ENCODE assay signal across 36 cellular contexts in genomic region chr5:173682313-173682712, GRCh38.
"Had no signal": no experiment of that assay in that cellular context is flagged by ENCODE, and none has a peak within 500 bp of the region (broad histone marks: within the 10 kb centered on the region; RNA-seq: fewer than 3 reads in every experiment).

No MANE protein-coding gene starts in this region.

- FAIRE-seq: bronchial epithelial cell, frontal cortex had no signal

- H3K27ac ChIP-seq: adrenal gland, coronary artery, dorsolateral prefrontal cortex, WERI-Rb-1 had no signal

- H3K4me1 Mint-ChIP-seq: activated CD4-positive, alpha-beta T cell treated with anti-CD3 and anti-CD28 coated beads, Interleukin-2, amount 10 ng/mL, durations not matched to agents 24 days and 14 days; activated CD8-positive, alpha-beta memory T cell treated with anti-CD3 and anti-CD28 coated beads, Interleukin-2, amount 10 ng/mL, durations not matched to agents 7 days and 5 days; activated naive CD4-positive, alpha-beta T cell treated with anti-CD3 and anti-CD28 coated beads, Interleukin-2, amount 50 U/mL, for 24 hours; activated naive CD8-positive, alpha-beta T cell treated with anti-CD3 and anti-CD28 coated beads for 36 hours; central memory CD8-positive, alpha-beta T cell; endodermal cell; T-helper 17 cell had no signal

- H3K27me3 Mint-ChIP-seq: activated CD4-positive, alpha-beta T cell treated with anti-CD3 and anti-CD28 coated beads for 36 hours; activated CD4-positive, alpha-beta T cell treated with anti-CD3 and anti-CD28 coated beads, Interleukin-2, amount 10 ng/mL, durations not matched to agents 24 days and 14 days; activated CD8-positive, alpha-beta memory T cell treated with anti-CD3 and anti-CD28 coated beads, Interleukin-2, amount 10 ng/mL, durations not matched to agents 7 days and 5 days; activated naive CD4-positive, alpha-beta T cell treated with anti-CD3 and anti-CD28 coated beads, Interleukin-2, amount 50 U/mL, for 24 hours; activated naive CD8-positive, alpha-beta T cell treated with anti-CD3 and anti-CD28 coated beads for 36 hours; brain; T-helper 17 cell had no signal

- H3K4me3 ChIP-seq: adrenal gland, coronary artery, dorsolateral prefrontal cortex had no signal

- H3K36me3 ChIP-seq: adrenal gland, WERI-Rb-1 had no signal

- H3K4me3 Mint-ChIP-seq: activated CD4-positive, alpha-beta memory T cell treated with anti-CD3 and anti-CD28 coated beads for 36 hours; activated CD4-positive, alpha-beta T cell treated with anti-CD3 and anti-CD28 coated beads for 36 hours; activated CD4-positive, alpha-beta T cell treated with anti-CD3 and anti-CD28 coated beads, Interleukin-2, amount 10 ng/mL, durations not matched to agents 24 days and 14 days; activated CD8-positive, alpha-beta memory T cell treated with anti-CD3 and anti-CD28 coated beads, Interleukin-2, amount 10 ng/mL, durations not matched to agents 7 days and 5 days; activated CD8-positive, alpha-beta T cell treated with anti-CD3 and anti-CD28 coated beads, Interleukin-2, amount 10 ng/mL, durations not matched to agents 7 days and 5 days; activated naive CD4-positive, alpha-beta T cell treated with anti-CD3 and anti-CD28 coated beads for 36 hours; activated naive CD4-positive, alpha-beta T cell treated with anti-CD3 and anti-CD28 coated beads, Interleukin-2, amount 50 U/mL, for 24 hours; activated naive CD8-positive, alpha-beta T cell treated with anti-CD3 and anti-CD28 coated beads for 36 hours; activated naive CD8-positive, alpha-beta T cell treated with anti-CD3 and anti-CD28 coated beads, Interleukin-2, amount 50 U/mL, for 24 hours; activated T-helper 1 cell treated with anti-CD3 and anti-CD28 coated beads, Interleukin-12 subunit alpha, Interleukin-12 subunit beta, Interleukin-2, Interleukin-4 antibody, amounts not matched to agents 30 ng/mL and 10 ng/mL and 1 ng/mL, durations not matched to agents 14 hours and 24 hours and 36 hours; brain; central memory CD8-positive, alpha-beta T cell; dendritic cell treated with granulocyte-macrophage colony-stimulating factor and Interleukin-4, amounts not matched to agents 40 ng/mL and 50 ng/mL, for 4 days; endodermal cell; T-helper 17 cell; T-helper 2 cell treated with Interferon-gamma antibody and Interleukin-4, amounts not matched to agents 5 μg/mL and 100 μg/mL, for 36 hours had no signal

- H3K27me3 ChIP-seq: adrenal gland, dorsolateral prefrontal cortex had no signal

- H3K27ac Mint-ChIP-seq: activated CD4-positive, alpha-beta memory T cell treated with anti-CD3 and anti-CD28 coated beads for 36 hours; activated CD4-positive, alpha-beta T cell treated with anti-CD3 and anti-CD28 coated beads for 36 hours; activated CD4-positive, alpha-beta T cell treated with anti-CD3 and anti-CD28 coated beads, Interleukin-2, amount 10 ng/mL, durations not matched to agents 24 days and 14 days; activated CD8-positive, alpha-beta memory T cell treated with anti-CD3 and anti-CD28 coated beads, Interleukin-2, amount 10 ng/mL, durations not matched to agents 7 days and 5 days; activated CD8-positive, alpha-beta T cell treated with anti-CD3 and anti-CD28 coated beads, Interleukin-2, amount 10 ng/mL, durations not matched to agents 7 days and 5 days; activated naive CD4-positive, alpha-beta T cell treated with anti-CD3 and anti-CD28 coated beads for 36 hours; activated naive CD4-positive, alpha-beta T cell treated with anti-CD3 and anti-CD28 coated beads, Interleukin-2, amount 50 U/mL, for 24 hours; activated naive CD8-positive, alpha-beta T cell treated with anti-CD3 and anti-CD28 coated beads for 36 hours; activated naive CD8-positive, alpha-beta T cell treated with anti-CD3 and anti-CD28 coated beads, Interleukin-2, amount 50 U/mL, for 24 hours; activated T-helper 1 cell treated with anti-CD3 and anti-CD28 coated beads, Interleukin-12 subunit alpha, Interleukin-12 subunit beta, Interleukin-2, Interleukin-4 antibody, amounts not matched to agents 30 ng/mL and 10 ng/mL and 1 ng/mL, durations not matched to agents 14 hours and 24 hours and 36 hours; activated T-helper 2 cell treated with anti-CD3 and anti-CD28 coated beads, Interferon-gamma antibody, Interleukin-2, Interleukin-4, amounts not matched to agents 10 μg/mL and 5 μg/mL and 100 μg/mL, durations not matched to agents 14 hours and 24 hours and 36 hours; brain; dendritic cell treated with granulocyte-macrophage colony-stimulating factor and Interleukin-4, amounts not matched to agents 40 ng/mL and 50 ng/mL, for 4 days; endodermal cell; T-helper 17 cell; T-helper 2 cell treated with Interferon-gamma antibody and Interleukin-4, amounts not matched to agents 5 μg/mL and 100 μg/mL, for 36 hours had no signal

- DNase-seq: activated CD4-positive, alpha-beta memory T cell treated with anti-CD3 and anti-CD28 coated beads for 36 hours; activated CD4-positive, alpha-beta T cell treated with anti-CD3 and anti-CD28 coated beads for 36 hours; activated CD4-positive, alpha-beta T cell treated with anti-CD3 and anti-CD28 coated beads, Interleukin-2, amount 10 ng/mL, durations not matched to agents 24 days and 14 days; activated CD4-positive, CD25-positive, alpha-beta regulatory T cell; activated CD4-positive, CD25-positive, alpha-beta regulatory T cell treated with anti-CD3 and anti-CD28 coated beads, Interleukin-2, amount 50 U/mL, for 72 hours; activated CD8-positive, alpha-beta memory T cell treated with anti-CD3 and anti-CD28 coated beads, Interleukin-2, amount 10 ng/mL, durations not matched to agents 7 days and 5 days; activated CD8-positive, alpha-beta memory T cell treated with anti-CD3 and anti-CD28 coated beads, Interleukin-2, amount 50 U/mL, for 4 hours; activated CD8-positive, alpha-beta T cell treated with anti-CD3 and anti-CD28 coated beads, Interleukin-2, amount 10 ng/mL, durations not matched to agents 7 days and 5 days; activated effector memory CD4-positive, alpha-beta T cell treated with anti-CD3 and anti-CD28 coated beads, Interleukin-2, amount 50 U/mL, for 16 hours; activated naive CD4-positive, alpha-beta T cell treated with anti-CD3 and anti-CD28 coated beads for 36 hours; activated naive CD8-positive, alpha-beta T cell treated with anti-CD3 and anti-CD28 coated beads for 36 hours; activated naive CD8-positive, alpha-beta T cell treated with anti-CD3 and anti-CD28 coated beads, Interleukin-2, amount 50 U/mL, for 24 hours; activated T-cell treated with anti-CD3 and anti-CD28 coated beads, Interleukin-2, amount 50 U/mL, for 1 hour; activated T-cell treated with anti-CD3 and anti-CD28 coated beads, Interleukin-2, amount 50 U/mL, for 48 hours; adrenal gland; amygdala; aorta; dorsolateral prefrontal cortex; effector memory CD4-positive, alpha-beta T cell; endodermal cell; foreskin fibroblast; head of caudate nucleus; T-helper 17 cell; T1000; WERI-Rb-1 had no signal

- H3K36me3 Mint-ChIP-seq: activated CD4-positive, alpha-beta memory T cell treated with anti-CD3 and anti-CD28 coated beads for 36 hours; activated CD8-positive, alpha-beta memory T cell treated with anti-CD3 and anti-CD28 coated beads, Interleukin-2, amount 10 ng/mL, durations not matched to agents 7 days and 5 days; activated naive CD4-positive, alpha-beta T cell treated with anti-CD3 and anti-CD28 coated beads, Interleukin-2, amount 50 U/mL, for 24 hours; activated naive CD8-positive, alpha-beta T cell treated with anti-CD3 and anti-CD28 coated beads for 36 hours; brain had no signal

- H3K9me3 ChIP-seq: adrenal gland had no signal

- H3K9me3 Mint-ChIP-seq: activated naive CD4-positive, alpha-beta T cell treated with anti-CD3 and anti-CD28 coated beads, Interleukin-2, amount 50 U/mL, for 24 hours; activated naive CD8-positive, alpha-beta T cell treated with anti-CD3 and anti-CD28 coated beads for 36 hours; activated T-helper 2 cell treated with anti-CD3 and anti-CD28 coated beads, Interferon-gamma antibody, Interleukin-2, Interleukin-4, amounts not matched to agents 10 μg/mL and 5 μg/mL and 100 μg/mL, durations not matched to agents 14 hours and 24 hours and 36 hours; central memory CD8-positive, alpha-beta T cell; T-helper 2 cell treated with Interferon-gamma antibody and Interleukin-4, amounts not matched to agents 5 μg/mL and 100 μg/mL, for 36 hours had no signal

- ATAC-seq: activated CD4-positive, alpha-beta T cell treated with anti-CD3 and anti-CD28 coated beads for 36 hours; activated CD8-positive, alpha-beta memory T cell treated with anti-CD3 and anti-CD28 coated beads, Interleukin-2, amount 10 ng/mL, durations not matched to agents 7 days and 5 days; activated CD8-positive, alpha-beta T cell treated with anti-CD3 and anti-CD28 coated beads, Interleukin-2, amount 10 ng/mL, durations not matched to agents 7 days and 5 days; activated naive CD8-positive, alpha-beta T cell treated with anti-CD3 and anti-CD28 coated beads, Interleukin-2, amount 50 U/mL, for 24 hours; esophagus mucosa; T-helper 17 cell had no signal
